ENCODE assay signal across 1 cellular context in the genomic region with DNA sequence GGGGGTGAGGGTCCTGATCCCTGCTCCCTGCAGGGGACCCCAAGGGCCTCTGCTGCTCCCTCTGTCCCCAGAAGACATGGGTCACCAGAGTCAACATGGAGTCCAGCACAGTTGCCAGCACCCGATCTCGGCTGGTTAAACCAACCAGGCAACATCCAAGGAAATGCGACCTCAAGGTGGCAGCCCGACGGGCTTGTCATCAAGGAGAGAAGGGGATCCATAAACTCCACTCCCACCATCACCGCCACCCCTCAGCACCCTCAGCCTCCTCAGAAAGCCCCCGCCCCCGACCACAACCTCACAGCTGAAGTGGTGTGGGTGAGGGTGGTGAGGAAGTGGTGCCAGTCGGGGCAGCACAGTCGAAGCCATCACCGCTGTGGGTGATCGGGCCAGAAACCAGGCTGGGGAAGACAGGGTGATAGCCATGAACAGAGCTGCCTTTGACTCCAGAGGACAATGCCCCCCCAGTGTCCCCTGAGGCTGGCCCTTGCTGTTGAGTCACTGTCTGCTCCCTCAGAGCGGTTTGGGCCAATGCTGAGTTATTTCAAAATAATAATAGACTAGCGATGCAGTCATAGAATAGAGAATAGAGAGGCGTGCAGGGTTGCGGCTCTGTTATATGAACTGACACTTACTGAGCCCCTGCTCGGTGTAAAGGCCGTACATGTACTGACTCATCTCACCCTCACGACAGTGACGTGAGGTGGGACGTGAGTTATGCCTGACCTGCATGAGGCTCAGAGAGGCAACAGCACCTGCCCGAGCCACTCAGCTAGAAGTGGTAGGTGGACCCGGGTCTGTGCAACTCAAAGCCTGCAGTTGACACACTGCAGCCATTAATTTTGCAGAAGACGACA.
TF ChIP-seq lines count a peak whose summit lies in the region.

No MANE protein-coding gene starts in this region.

TF ChIP-seq in K562, 482 proteins besides CTCF, POLR2A, EP300 and RAD21:
- no peak for TF ChIP-seq CBX2 (IDR thresholded peaks at IDR 0.05; ENCODE audit: insufficient read depth, low read length, poor library complexity, severe bottlenecking)
- no peak for TF ChIP-seq RFX7 (CRISPR knock-in tag; IDR thresholded peaks at IDR 0.05)
- TF ChIP-seq ZNF347 (CRISPR knock-in tag; IDR thresholded peaks at IDR 0.05; ENCODE audit: low read depth): no peak
- no peak for TF ChIP-seq TEAD4 (IDR thresholded peaks at IDR 0.05; ENCODE audit: low read length)
- no peak for TF ChIP-seq TEAD4 (CRISPR knock-in tag; IDR thresholded peaks at IDR 0.05; ENCODE audit: borderline replicate concordance)
- TF ChIP-seq PTTG1 (tag; IDR thresholded peaks at IDR 0.05; ENCODE audit: low read depth): no peak
- no peak for TF ChIP-seq DMBX1 (CRISPR knock-in tag; IDR thresholded peaks at IDR 0.05; ENCODE audit: borderline replicate concordance)
- TF ChIP-seq SPI1 (IDR thresholded peaks at IDR 0.05; ENCODE audit: borderline replicate concordance, low read depth, low read length): no peak
